Comparison of ENCODE assay signal across 13 cellular contexts in the genomic region with DNA sequence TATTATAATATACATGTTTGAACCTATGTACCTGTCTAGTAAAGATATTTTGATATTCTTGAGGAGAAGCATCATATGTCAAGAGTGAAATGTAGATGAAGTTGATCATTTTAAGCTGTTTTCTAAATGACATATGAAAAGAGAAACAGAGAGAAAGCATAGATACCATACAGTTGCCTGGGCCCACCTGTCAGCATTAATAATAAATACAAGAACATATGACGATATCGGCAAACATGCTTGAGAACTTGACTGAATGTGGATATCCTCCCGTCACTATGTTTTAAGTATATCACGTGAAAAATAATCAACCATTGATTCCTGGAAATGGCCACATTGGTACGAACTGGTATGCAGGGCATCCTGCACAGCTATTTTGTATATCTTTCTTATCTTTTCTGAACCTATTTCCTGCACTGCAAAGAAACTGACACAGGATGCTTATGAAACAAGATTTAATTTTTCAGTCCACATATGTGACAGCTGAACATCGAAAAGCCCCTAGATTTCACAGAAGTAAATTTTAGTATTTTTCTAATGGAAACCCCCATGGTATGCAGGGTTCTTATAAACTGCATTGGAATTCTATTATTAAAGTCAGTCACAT. TPM values are rescaled to one million over a fixed set of nuclear protein-coding genes. Genes with fewer than 3 reads are reported as not detected.
DNase-seq lines count a peak whose midpoint lies in the region; ATAC-seq and TF ChIP-seq lines count a peak whose summit lies in the region.
"Had no signal": no experiment of that assay in that cellular context is flagged by ENCODE, and none has a peak within 500 bp of the region (broad histone marks: within the 10 kb centered on the region; RNA-seq: fewer than 3 reads in every experiment).

No MANE protein-coding gene starts in this region.

- H3K27ac Mint-ChIP-seq in activated CD4-positive, alpha-beta T cell treated with anti-CD3 and anti-CD28 coated beads for 36 hours, result peak overlapping the region; percentile 10
- H3K27ac Mint-ChIP-seq in naive thymus-derived CD4-positive, alpha-beta T cell, result peak overlapping the region in 3 of 9 donors; percentile 11 to 54 (median 25)
- H3K27ac Mint-ChIP-seq in MCF 10A (ENCODE audit: low read depth, unreplicated experiment), result no peak overlapping the region
- H3K27ac Mint-ChIP-seq: H9 had no signal

- no peak overlapping the region for H3K27ac ChIP-seq in naive thymus-derived CD4-positive, alpha-beta T cell (ENCODE audit: low read depth, low read length)

- H3K27me3 ChIP-seq in Loucy (ENCODE audit: insufficient read depth, low read length, poor library complexity, severe bottlenecking), result no peaks in the 10 kb centered on the region
- H3K27me3 ChIP-seq in naive thymus-derived CD4-positive, alpha-beta T cell (ENCODE audit: control insufficient read depth in 2 of 2, insufficient read depth in 2 of 2, low read length in 2 of 2), result no peaks in the 10 kb centered on the region

- no peaks in the 10 kb centered on the region for H3K9me3 ChIP-seq in Loucy (ENCODE audit: insufficient read depth, low read depth, low read length)
- H3K9me3 ChIP-seq in naive thymus-derived CD4-positive, alpha-beta T cell (ENCODE audit: control insufficient read depth in 2 of 3, low read length in 3 of 3), result no peaks in the 10 kb centered on the region
- H3K9me3 ChIP-seq: thoracic aorta had no signal

- no peaks in the 10 kb centered on the region for H3K27me3 Mint-ChIP-seq in activated CD4-positive, alpha-beta T cell treated with anti-CD3 and anti-CD28 coated beads for 36 hours
- peaks cover 0 to 6% (median 0%) of the 10 kb centered on the region in 5 donors for H3K27me3 Mint-ChIP-seq in naive thymus-derived CD4-positive, alpha-beta T cell
- no peaks in the 10 kb centered on the region for H3K27me3 Mint-ChIP-seq in MCF 10A (ENCODE audit: insufficient read depth, unreplicated experiment)

- CTCF ChIA-PET in activated CD4-positive, alpha-beta T cell treated with anti-CD3 and anti-CD28 coated beads for 36 hours (lab: Charles Lee), result interaction anchor here (0.9 to 1.2 kb wide), 4 partner anchors 11 to 78 kb away, joined by 3 to 6 read pairs (median 4); no protein-coding TSS in a partner anchor
- CTCF ChIA-PET in naive thymus-derived CD4-positive, alpha-beta T cell (lab: Charles Lee), result no interaction called here
- CTCF ChIA-PET in MCF 10A (lab: Yijun Ruan, JAX), result interaction anchor here (1.0 kb wide), 1 partner anchor 10 kb away, joined by 3 read pairs; no protein-coding TSS in a partner anchor

- no peaks in the 10 kb centered on the region for H4K20me1 ChIP-seq in Loucy (ENCODE audit: insufficient read depth, low read length, poor library complexity, severe bottlenecking)

- no peaks in the 10 kb centered on the region for H3K36me3 ChIP-seq in Loucy (ENCODE audit: insufficient read depth, low read length)
- H3K36me3 ChIP-seq in naive thymus-derived CD4-positive, alpha-beta T cell (ENCODE audit: control insufficient read depth in 2 of 3, insufficient read depth in 3 of 3, low read length in 3 of 3), result no peaks in the 10 kb centered on the region
- H3K36me3 ChIP-seq: thoracic aorta had no signal

- H3K4me3 ChIP-seq in Loucy (ENCODE audit: low read length, poor library complexity, severe bottlenecking), result peak overlapping the region; percentile 19
- H3K4me3 ChIP-seq in naive thymus-derived CD4-positive, alpha-beta T cell (ENCODE audit: low read length), result no peak overlapping the region
- H3K4me3 ChIP-seq: thoracic aorta had no signal

- H3K36me3 Mint-ChIP-seq in activated CD4-positive, alpha-beta T cell treated with anti-CD3 and anti-CD28 coated beads for 36 hours (ENCODE audit: low read depth), result no peaks in the 10 kb centered on the region
- H3K36me3 Mint-ChIP-seq in naive thymus-derived CD4-positive, alpha-beta T cell, result peaks cover 0 to 10% (median 0%) of the 10 kb centered on the region in 5 donors
- peaks cover 7% of the 10 kb centered on the region for H3K36me3 Mint-ChIP-seq in MCF 10A (ENCODE audit: insufficient read depth, unreplicated experiment)

- no peak overlapping the region for H3K9ac ChIP-seq in Loucy (ENCODE audit: low read depth, low read length, poor library complexity, severe bottlenecking)

- peak overlapping the region; percentile 61 for H3K4me2 ChIP-seq in Loucy (ENCODE audit: low read depth, low read length, poor library complexity, severe bottlenecking)

- no peaks in the 10 kb centered on the region for H3K79me2 ChIP-seq in Loucy (ENCODE audit: insufficient read depth, low read length)

- peaks cover 43% of the 10 kb centered on the region for H3K4me1 Mint-ChIP-seq in activated CD4-positive, alpha-beta T cell treated with anti-CD3 and anti-CD28 coated beads for 36 hours
- peaks cover 6 to 36% (median 9%) of the 10 kb centered on the region in 7 donors for H3K4me1 Mint-ChIP-seq in naive thymus-derived CD4-positive, alpha-beta T cell
- H3K4me1 Mint-ChIP-seq in MCF 10A (ENCODE audit: insufficient read depth, unreplicated experiment), result peaks cover 14% of the 10 kb centered on the region

- no peak for DNase-seq in activated CD4-positive, alpha-beta T cell treated with anti-CD3 and anti-CD28 coated beads for 36 hours
- DNase-seq in activated CD4-positive, alpha-beta T cell treated with anti-CD3 and anti-CD28 coated beads for 1 hour, result no peak
- DNase-seq in naive thymus-derived CD4-positive, alpha-beta T cell, result no peak
- DNase-seq in stimulated activated CD4-positive, alpha-beta T cell treated with anti-CD3 and anti-CD28 coated beads, Interleukin-4, amount 100 ng/mL, for 1 hour, result no peak
- DNase-seq in MCF 10A (ENCODE audit: unreplicated experiment) (no peak), left ventricle myocardium superior (no peak)
- DNase-seq: H9, retina had no signal

- POLR2A ChIA-PET in activated CD4-positive, alpha-beta T cell treated with anti-CD3 and anti-CD28 coated beads for 36 hours (lab: Charles Lee), result no interaction called here
- POLR2A ChIA-PET in naive thymus-derived CD4-positive, alpha-beta T cell (lab: Charles Lee), result no interaction called here
- POLR2A ChIA-PET in MCF 10A (lab: Yijun Ruan, JAX), result no interaction called here

- intact Hi-C loops in activated CD4-positive, alpha-beta T cell treated with anti-CD3 and anti-CD28 coated beads for 36 hours (cut with DNase I, micrococcal nuclease), result loop anchor here in 1 of 2 experiments (5.0 kb wide), 1 partner anchor 35 kb away; no protein-coding TSS in a partner anchor
- intact Hi-C loops in naive thymus-derived CD4-positive, alpha-beta T cell (cut with micrococcal nuclease), result loop anchor here (1.0 to 5.0 kb wide), 2 partner anchors 10 to 35 kb away; no protein-coding TSS in a partner anchor
- intact Hi-C loops in MCF 10A (cut with micrococcal nuclease) (no loop called here), left ventricle myocardium superior (cut with micrococcal nuclease) (no loop called here)

- no peaks in the 10 kb centered on the region for H3K9me3 Mint-ChIP-seq in activated CD4-positive, alpha-beta T cell treated with anti-CD3 and anti-CD28 coated beads for 36 hours (ENCODE audit: low read depth)
- no peaks in the 10 kb centered on the region for H3K9me3 Mint-ChIP-seq in naive thymus-derived CD4-positive, alpha-beta T cell
- no peaks in the 10 kb centered on the region for H3K9me3 Mint-ChIP-seq in MCF 10A (ENCODE audit: unreplicated experiment)
- H3K9me3 Mint-ChIP-seq: H9 had no signal

- BruUV-seq in MCF 10A (replicated peaks; lab: Mats Ljungman, UMichigan), result no TSS peak

- peaks cover 12% of the 10 kb centered on the region; the same call in 1 of the 2 replicates for H3F3A ChIP-seq in Loucy (ENCODE audit: low read depth)

- TF ChIP-seq CTCF in Loucy (conservative IDR thresholded peaks at IDR 0.05; ENCODE audit: low read length), result no peak
- no peak for TF ChIP-seq CTCF in MCF 10A (IDR thresholded peaks at IDR 0.05; ENCODE audit: unreplicated experiment)

- no peak overlapping the region for H2AFZ ChIP-seq in Loucy (ENCODE audit: low read length)

- H3K9me2 ChIP-seq in Loucy (replicated peaks; ENCODE audit: low read depth, low read length), result no peaks in the 10 kb centered on the region

- no peak for ATAC-seq in activated CD4-positive, alpha-beta T cell treated with anti-CD3 and anti-CD28 coated beads for 36 hours
- ATAC-seq in GM21526 (IDR thresholded peaks at IDR 0.05; ENCODE audit: low FRiP score, unreplicated experiment) (peak; percentile 36), left ventricle myocardium superior (no peak)
- peak; percentile 34 for ATAC-seq in naive thymus-derived CD4-positive, alpha-beta T cell

- no peak overlapping the region for H3K4me3 Mint-ChIP-seq in activated CD4-positive, alpha-beta T cell treated with anti-CD3 and anti-CD28 coated beads for 36 hours
- H3K4me3 Mint-ChIP-seq in naive thymus-derived CD4-positive, alpha-beta T cell, result peak overlapping the region in 3 of 10 donors; percentile 1 to 57 (median 6)
- no peak overlapping the region for H3K4me3 Mint-ChIP-seq in MCF 10A (ENCODE audit: unreplicated experiment)
- H3K4me3 Mint-ChIP-seq: H9 had no signal

- H3K4me1 ChIP-seq in Loucy (ENCODE audit: insufficient read depth, low read length, poor library complexity, severe bottlenecking), result peaks cover 49% of the 10 kb centered on the region
- peaks cover 0 to 34% of the 10 kb centered on the region in 2 donors for H3K4me1 ChIP-seq in naive thymus-derived CD4-positive, alpha-beta T cell (ENCODE audit: control insufficient read depth in 2 of 2, insufficient read depth in 2 of 2, low read length in 2 of 2)

RNA-seq across cellular contexts. Expression of a gene that starts 22.9 kb away (rescaled TPM):
- total RNA-seq in activated CD4-positive, alpha-beta T cell treated with anti-CD3 and anti-CD28 coated beads for 36 hours, result 10 to 100 TPM; 12.0 to 13.6 TPM
- 100 to 1,000 TPM in 2 of 5 experiments, 10 to 100 TPM in 1, 1 to 10 TPM in 2; 3.4 to 607 (median 22.1) TPM for total RNA-seq in naive thymus-derived CD4-positive, alpha-beta T cell
- polyA plus RNA-seq in naive thymus-derived CD4-positive, alpha-beta T cell, result 10 to 100 TPM in 1 of 2 donors, 1 to 10 TPM in 1; 3.4 to 14.3 TPM
- total RNA-seq in MCF 10A (2022), result not detected in 2 replicates
- total RNA-seq in left ventricle myocardium superior, result 0.59 TPM
- total RNA-seq: A172, H9, NCI-H460 had no signal

Comparison
In these comparisons a context has a peak if more than half of its experiments do, and no peak if none do; other contexts are left out.
1. ATAC-seq: peak in GM21526 (single experiment) and naive thymus-derived CD4-positive, alpha-beta T cell (single experiment); none in activated CD4-positive, alpha-beta T cell treated with anti-CD3 and anti-CD28 coated beads for 36 hours (single experiment) and left ventricle myocardium superior (single experiment).
2. intact Hi-C loops: an anchor here in naive thymus-derived CD4-positive, alpha-beta T cell (1.0 to 5.0 kb wide); none called in MCF 10A and left ventricle myocardium superior.